Comparison of ENCODE assay signal across 17 cellular contexts in the genomic region with DNA sequence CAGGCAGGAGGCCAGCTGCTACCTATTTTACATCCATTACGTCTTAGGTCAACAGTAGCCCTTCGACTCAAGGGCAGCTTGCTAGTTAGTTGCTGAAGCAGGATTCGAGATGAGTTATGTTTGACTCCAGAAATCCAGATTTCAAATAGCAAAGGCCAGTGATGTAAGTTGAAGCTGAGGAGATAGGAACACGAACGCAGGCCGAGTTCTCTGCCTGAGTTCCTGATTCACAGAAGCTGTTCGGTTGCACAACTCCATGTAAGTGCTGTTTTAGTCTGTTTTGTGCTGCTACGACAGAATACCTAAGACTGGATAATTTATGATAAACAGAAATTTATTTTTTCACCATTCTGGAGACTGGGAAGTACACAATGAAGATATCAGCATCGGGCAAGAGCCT.
"Had no signal": no experiment of that assay in that cellular context is flagged by ENCODE, and none has a peak within 500 bp of the region (broad histone marks: within the 10 kb centered on the region; RNA-seq: fewer than 3 reads in every experiment).

No MANE protein-coding gene starts in this region.

- H3K36me3 ChIP-seq: tibial artery, uterus had no signal

- H3K9me3 Mint-ChIP-seq: activated CD4-positive, alpha-beta memory T cell treated with anti-CD3 and anti-CD28 coated beads, Interleukin-2, amount 10 ng/mL, durations not matched to agents 7 days and 5 days; activated naive CD4-positive, alpha-beta T cell treated with anti-CD3 and anti-CD28 coated beads for 36 hours; endodermal cell; WTC11 had no signal

- H3K27ac ChIP-seq: tibial artery, uterus had no signal

- H3K4me3 Mint-ChIP-seq: activated CD4-positive, alpha-beta memory T cell treated with anti-CD3 and anti-CD28 coated beads, Interleukin-2, amount 10 ng/mL, durations not matched to agents 7 days and 5 days; activated CD4-positive, alpha-beta T cell treated with anti-CD3 and anti-CD28 coated beads for 36 hours; activated CD8-positive, alpha-beta memory T cell treated with anti-CD3 and anti-CD28 coated beads, Interleukin-2, amount 10 ng/mL, durations not matched to agents 7 days and 5 days; activated naive CD4-positive, alpha-beta T cell treated with anti-CD3 and anti-CD28 coated beads for 36 hours; brain; endodermal cell; WTC11 had no signal

- H3K4me3 ChIP-seq: dorsolateral prefrontal cortex, tibial artery, uterus had no signal

- H3K27ac Mint-ChIP-seq: activated CD4-positive, alpha-beta memory T cell treated with anti-CD3 and anti-CD28 coated beads, Interleukin-2, amount 10 ng/mL, durations not matched to agents 7 days and 5 days; activated CD4-positive, alpha-beta T cell treated with anti-CD3 and anti-CD28 coated beads for 36 hours; activated CD8-positive, alpha-beta memory T cell treated with anti-CD3 and anti-CD28 coated beads, Interleukin-2, amount 10 ng/mL, durations not matched to agents 7 days and 5 days; activated naive CD4-positive, alpha-beta T cell treated with anti-CD3 and anti-CD28 coated beads for 36 hours; endodermal cell; progenitor cell of endocrine pancreas; WTC11 had no signal

- H3K27me3 Mint-ChIP-seq: activated CD4-positive, alpha-beta memory T cell treated with anti-CD3 and anti-CD28 coated beads, Interleukin-2, amount 10 ng/mL, durations not matched to agents 7 days and 5 days; activated CD4-positive, alpha-beta T cell treated with anti-CD3 and anti-CD28 coated beads for 36 hours; activated CD8-positive, alpha-beta memory T cell treated with anti-CD3 and anti-CD28 coated beads, Interleukin-2, amount 10 ng/mL, durations not matched to agents 7 days and 5 days; brain had no signal

- H3K4me1 ChIP-seq: uterus had no signal

- H3K36me3 Mint-ChIP-seq: activated CD8-positive, alpha-beta memory T cell treated with anti-CD3 and anti-CD28 coated beads, Interleukin-2, amount 10 ng/mL, durations not matched to agents 7 days and 5 days; WTC11 had no signal

- H3K9me3 ChIP-seq: tibial artery, uterus had no signal

- ATAC-seq: activated CD4-positive, alpha-beta T cell treated with anti-CD3 and anti-CD28 coated beads for 36 hours; activated CD8-positive, alpha-beta memory T cell treated with anti-CD3 and anti-CD28 coated beads, Interleukin-2, amount 10 ng/mL, durations not matched to agents 7 days and 5 days; stimulated activated naive CD8-positive, alpha-beta T cell treated with anti-CD3 and anti-CD28 coated beads, Interleukin-15, Interleukin-2, amounts not matched to agents 100 U/mL and 50 U/mL, for 24 hours; WTC11 had no signal

- DNase-seq: activated CD4-positive, alpha-beta memory T cell treated with anti-CD3 and anti-CD28 coated beads, Interleukin-2, amount 10 ng/mL, durations not matched to agents 7 days and 5 days; activated CD4-positive, alpha-beta T cell treated with anti-CD3 and anti-CD28 coated beads for 36 hours; activated CD8-positive, alpha-beta memory T cell treated with anti-CD3 and anti-CD28 coated beads, Interleukin-2, amount 10 ng/mL, durations not matched to agents 7 days and 5 days; activated naive CD4-positive, alpha-beta T cell treated with anti-CD3 and anti-CD28 coated beads for 36 hours; endodermal cell; stimulated activated CD4-positive, alpha-beta T cell treated with anti-CD3 and anti-CD28 coated beads, Interleukin-12 subunit alpha, Interleukin-12 subunit beta, amount 100 ng/mL, for 4 hours; stimulated activated CD4-positive, alpha-beta T cell treated with anti-CD3 and anti-CD28 coated beads, Interleukin-1b, Interleukin-23, amount 100 ng/mL, for 48 hours; stimulated activated CD8-positive, alpha-beta memory T cell treated with anti-CD3 and anti-CD28 coated beads, Interleukin-4, amount 100 ng/mL, for 48 hours; stimulated activated naive CD8-positive, alpha-beta T cell treated with anti-CD3 and anti-CD28 coated beads, Interleukin-15, Interleukin-2, amounts not matched to agents 100 U/mL and 50 U/mL, for 24 hours; substantia nigra; T-helper 2 cell; tibial artery; uterus had no signal

- H3K27me3 ChIP-seq: dorsolateral prefrontal cortex, tibial artery, uterus had no signal
